ENCODE assay signal across 21 cellular contexts in genomic region chrX:112636951-112637541, GRCh38. TPM values are rescaled to one million over a fixed set of nuclear protein-coding genes. Genes with fewer than 3 reads are reported as not detected.
DNase-seq lines count a peak whose midpoint lies in the region; ATAC-seq and TF ChIP-seq lines count a peak whose summit lies in the region.
"Had no signal": no experiment of that assay in that cellular context is flagged by ENCODE, and none has a peak within 500 bp of the region (broad histone marks: within the 10 kb centered on the region; RNA-seq: fewer than 3 reads in every experiment).

No MANE protein-coding gene starts in this region.

- H4K5ac ChIP-seq in IMR-90 (ENCODE audit: low read depth, low read length): no peak overlapping the region

- in situ Hi-C loops in IMR-90 (cut with MboI; ENCODE audit: low sequenced_read_pairs) (loop anchor here (25.0 kb wide), 1 partner anchor 925 kb away; no protein-coding TSS in a partner anchor), brain microvascular endothelial cell (cut with HindIII; ENCODE audit: low pct_ligation_motif_present, low sequenced_read_pairs) (no loop called here)

- H3K9me2 ChIP-seq in neural cell (ENCODE audit: insufficient read depth, low read length): no peaks in the 10 kb centered on the region

- peak overlapping the region; percentile 93 for H2BK5ac ChIP-seq in IMR-90 (ENCODE audit: low read depth, low read length, poor library complexity, severe bottlenecking)

- TF ChIP-seq RAD21 in IMR-90 (IDR thresholded peaks at IDR 0.05; ENCODE audit: low read length): no peak
- TF ChIP-seq RAD21 in neural cell (conservative IDR thresholded peaks at IDR 0.05): no peak

- WGBS in IMR-90 (ENCODE audit: extremely low coverage in 2 of 2, insufficient read length in 1 of 2), 2 experiments: no CpG with 5 or more reads among the region's 6 CpGs

- H2BK120ac ChIP-seq in IMR-90 (ENCODE audit: low read depth, low read length): peak overlapping the region; percentile 99

- peak overlapping the region; percentile 97 for H4K91ac ChIP-seq in IMR-90 (ENCODE audit: insufficient read depth, low read depth, low read length)

- no peaks in the 10 kb centered on the region for H3K79me2 ChIP-seq in neural cell (replicated peaks; ENCODE audit: insufficient read depth, low read length)
- H3K79me2 ChIP-seq: hepatocyte had no signal

- H3K4me3 ChIP-seq in IMR-90 (ENCODE audit: insufficient read depth, low read depth, low read length): no peak overlapping the region
- no peak overlapping the region for H3K4me3 ChIP-seq in brain microvascular endothelial cell (ENCODE audit: low read depth, low read length)
- H3K4me3 ChIP-seq in neural cell (ENCODE audit: low read length): no peak overlapping the region
- no peak overlapping the region for H3K4me3 ChIP-seq in mucosa of descending colon
- H3K4me3 ChIP-seq: BLaER1, hepatocyte, upper lobe of right lung had no signal

- H3K36me3 ChIP-seq in IMR-90 (ENCODE audit: control insufficient read depth, insufficient read depth, low read length) (no peaks in the 10 kb centered on the region), brain microvascular endothelial cell (replicated peaks) (no peaks in the 10 kb centered on the region), neural cell (ENCODE audit: insufficient read depth, low read length) (no peaks in the 10 kb centered on the region), mucosa of descending colon (ENCODE audit: low read depth) (no peaks in the 10 kb centered on the region)
- H3K36me3 ChIP-seq: BLaER1, upper lobe of right lung had no signal

- POLR2A ChIA-PET in IMR-90 (lab: Charles Lee; ENCODE audit: unreplicated experiment): no interaction called here

- H4K20me1 ChIP-seq in IMR-90 (ENCODE audit: insufficient read depth, low read length) (no peaks in the 10 kb centered on the region), neural cell (ENCODE audit: insufficient read depth) (no peaks in the 10 kb centered on the region)
- H4K20me1 ChIP-seq: BLaER1 had no signal

- H3K23ac ChIP-seq in IMR-90 (ENCODE audit: low read depth, low read length): peak overlapping the region; percentile 92; the same call in 1 of the 2 replicates

- no peak overlapping the region; the same call in 2 of the 3 replicates for H2BK15ac ChIP-seq in IMR-90 (ENCODE audit: low read depth, low read length)

- no peak overlapping the region for H2AK5ac ChIP-seq in IMR-90 (ENCODE audit: low read depth, low read length)

- intact Hi-C loops in IMR-90 (cut with micrococcal nuclease): loop anchor here (1.0 to 10.0 kb wide), 3 partner anchors 272 to 768 kb away; no protein-coding TSS in a partner anchor
- intact Hi-C loops in mucosa of descending colon (cut with DNase I, micrococcal nuclease): no loop called here

- no peaks in the 10 kb centered on the region for H3K9me3 ChIP-seq in IMR-90 (ENCODE audit: control insufficient read depth, insufficient read depth, low read length)
- no peaks in the 10 kb centered on the region for H3K9me3 ChIP-seq in neural cell (ENCODE audit: low read length)
- H3K9me3 ChIP-seq in mucosa of descending colon: no peaks in the 10 kb centered on the region
- H3K9me3 ChIP-seq: BLaER1, upper lobe of right lung had no signal

- H3K27me3 ChIP-seq in IMR-90 (ENCODE audit: control insufficient read depth, insufficient read depth, low read length) (no peaks in the 10 kb centered on the region; the same call in 1 of the 2 replicates), brain microvascular endothelial cell (replicated peaks) (no peaks in the 10 kb centered on the region), neural cell (ENCODE audit: insufficient read depth, low read depth, low read length) (no peaks in the 10 kb centered on the region)
- H3K27me3 ChIP-seq: hepatocyte, upper lobe of right lung had no signal

- H3K27ac ChIP-seq in IMR-90 (ENCODE audit: insufficient read depth, low read length) (peak overlapping the region; percentile 96), brain microvascular endothelial cell (peak overlapping the region; percentile 50), neural cell (ENCODE audit: low read length) (no peak overlapping the region)
- H3K27ac ChIP-seq: BLaER1, hepatocyte, upper lobe of right lung had no signal

- H3K4me2 ChIP-seq in IMR-90 (ENCODE audit: low read depth, low read length) (peak overlapping the region; percentile 19; the same call in 1 of the 2 replicates), neural cell (ENCODE audit: low read length) (no peak overlapping the region)
- H3K4me2 ChIP-seq: BLaER1, hepatocyte had no signal

- no peak overlapping the region for H2AK9ac ChIP-seq in IMR-90 (replicated peaks; ENCODE audit: low read depth, low read length, poor library complexity)

- peak overlapping the region; percentile 74 for H3K18ac ChIP-seq in IMR-90 (ENCODE audit: low read depth, low read length)

- H3K9ac ChIP-seq in IMR-90 (ENCODE audit: low read depth, low read length): no peak overlapping the region
- H3K9ac ChIP-seq in neural cell (ENCODE audit: low read length): no peak overlapping the region
- H3K9ac ChIP-seq: BLaER1 had no signal

- no TSS peak for BruUV-seq in IMR-90 (replicated peaks; lab: Mats Ljungman, UMichigan)

- H3K4ac ChIP-seq in IMR-90 (ENCODE audit: low read depth, low read length): peak overlapping the region; percentile 97

- no peaks in the 10 kb centered on the region for H3K9me1 ChIP-seq in IMR-90 (ENCODE audit: insufficient read depth, low read length)

- ATAC-seq in IMR-90 (ENCODE audit: low read depth): peak; percentile 79
- no peak for ATAC-seq in mucosa of descending colon
- ATAC-seq in HG03095 (IDR thresholded peaks at IDR 0.05; ENCODE audit: unreplicated experiment): no peak
- ATAC-seq: activated T-cell treated with anti-CD3 and anti-CD28 coated beads, Interleukin-2, amount 50 U/mL, for 72 hours; left colon; stimulated activated naive B cell treated with anti-CD40 and anti-IgM and Interleukin-4, amounts not matched to agents 10 μg/mL and 1 μg/mL and 100 μg/mL, for 72 hours; upper lobe of right lung had no signal

- DNase-seq in AG09319 (ENCODE audit: extremely low read depth, low read depth): peak; percentile 41
- peak; percentile 87 for DNase-seq in IMR-90
- DNase-seq in brain microvascular endothelial cell: peak; percentile 63
- no peak for DNase-seq in DMS53 treated with DMSO at 0.1 percent for 48 hours (lab: John Stamatoyannopoulos, UW; ENCODE audit: unreplicated experiment)
- DNase-seq in NCI-H2107 treated with DMSO at 0.1 percent for 48 hours (lab: John Stamatoyannopoulos, UW; ENCODE audit: unreplicated experiment): no peak
- DNase-seq in mucosa of descending colon: no peak
- DNase-seq: activated CD4-positive, alpha-beta T cell treated with anti-CD3 and anti-CD28 coated beads, Interleukin-2, amount 50 U/mL, for 4 hours; activated T-cell treated with anti-CD3 and anti-CD28 coated beads, Interleukin-2, amount 50 U/mL, for 72 hours; amygdala; erythroblast; Karpas-422; left colon; NCI-H146; NCI-H345; posterior cingulate gyrus; stimulated activated naive B cell treated with anti-CD40 and anti-IgM and Interleukin-4, amounts not matched to agents 10 μg/mL and 1 μg/mL and 100 μg/mL, for 72 hours; upper lobe of right lung had no signal

- CTCF ChIA-PET in IMR-90 (lab: Yijun Ruan, JAX): interaction anchor here (0.6 to 0.9 kb wide), 2 partner anchors 124 to 1481 kb away, joined by 3 to 5 read pairs; no protein-coding TSS in a partner anchor

- H2BK20ac ChIP-seq in IMR-90 (ENCODE audit: low read depth, low read length): peak overlapping the region; percentile 77; the same call in 1 of the 2 replicates

- no peaks in the 10 kb centered on the region for H3F3A ChIP-seq in neural cell (ENCODE audit: insufficient read depth, low read length, poor library complexity, severe bottlenecking)

- no peaks in the 10 kb centered on the region for H3K79me1 ChIP-seq in IMR-90 (ENCODE audit: low read depth in 1 of 2, low read length in 2 of 2)

- peaks cover 8% of the 10 kb centered on the region; the same call in 1 of the 2 replicates for H3K4me1 ChIP-seq in IMR-90 (ENCODE audit: control insufficient read depth, insufficient read depth, low read length)
- no peaks in the 10 kb centered on the region for H3K4me1 ChIP-seq in mucosa of descending colon (ENCODE audit: low read depth)
- H3K4me1 ChIP-seq: BLaER1, upper lobe of right lung had no signal

- peak overlapping the region; percentile 68; the same call in 1 of the 2 replicates for H3K14ac ChIP-seq in IMR-90 (replicated peaks; ENCODE audit: low read depth, low read length)

- peak overlapping the region; percentile 91; the same call in 1 of the 2 replicates for H3K56ac ChIP-seq in IMR-90 (ENCODE audit: extremely low read depth, insufficient read depth, low read length)

- TF ChIP-seq EP300 in neural cell (conservative IDR thresholded peaks at IDR 0.05; ENCODE audit: poor library complexity, severe bottlenecking): peak; percentile 84

- no peak for TF ChIP-seq POLR2A in IMR-90 (IDR thresholded peaks at IDR 0.05; ENCODE audit: low read depth, low read length)

- H2AFZ ChIP-seq in IMR-90 (replicated peaks; ENCODE audit: low read length, poor library complexity) (no peak overlapping the region), neural cell (ENCODE audit: low read depth, low read length) (no peak overlapping the region)
- H2AFZ ChIP-seq: hepatocyte had no signal

- peak overlapping the region; percentile 96 to 98 for H4K8ac ChIP-seq in IMR-90 (ENCODE audit: low read depth in 2 of 2, low read length in 2 of 2)

- TF ChIP-seq CTCF in AG09319 (IDR thresholded peaks at IDR 0.05; ENCODE audit: low read depth, low read length) (no peak), IMR-90 (conservative IDR thresholded peaks at IDR 0.05; ENCODE audit: low read depth, low read length) (no peak), brain microvascular endothelial cell (IDR thresholded peaks at IDR 0.05; ENCODE audit: low read depth, low read length, missing control alignments) (no peak), neural cell (IDR thresholded peaks at IDR 0.05; ENCODE audit: poor library complexity, severe bottlenecking) (no peak), mucosa of descending colon (IDR thresholded peaks at IDR 0.05) (no peak)

- dilution Hi-C loops in IMR-90 (cut with HindIII; ENCODE audit: low sequenced_read_pairs, unreplicated experiment): no loop called here

TF ChIP-seq in IMR-90, 13 proteins besides CTCF, POLR2A, EP300 and RAD21 (continues in another document):
- 0 out of 2 replicates have a peak, but pooled peaks have one; percentile 18 for TF ChIP-seq FOS (IDR thresholded peaks at IDR 0.05; ENCODE audit: low read depth, low read length)

RNA-seq across cellular contexts. Expression of gene LHFPL1, which starts 42.7 kb away (rescaled TPM):
- total RNA-seq in IMR-90 (2012; rRNA removed): 0.83 and 1.1 TPM in 2 replicates
- polyA plus RNA-seq in IMR-90 (2012; rRNA removed): 0.29 and 0.32 TPM in 2 replicates
- 0.18 and 0.22 TPM in 2 replicates for polyA plus RNA-seq in IMR-90 (2012; cell fraction: cytosol; rRNA removed)
- 0.11 and 0.17 TPM in 2 replicates for polyA plus RNA-seq in IMR-90 (2012; cell fraction: nucleus; rRNA removed; ENCODE audit: low replicate concordance)
- 1.7 TPM in 1 of 2 replicates, not detected in the other for polyA plus RNA-seq in neural cell
- 0.49 and 0.93 TPM in 2 replicates for polyA minus RNA-seq in neural cell
- total RNA-seq in mucosa of descending colon: under 1 TPM in 2 of 3 donors, not detected in 1; 0.23 to 0.28 TPM
- total RNA-seq: left colon, upper lobe of right lung had no signal

Comparison
In these comparisons a context has a peak if more than half of its experiments do, and no peak if none do; other contexts are left out.
1. DNase-seq: peak in AG09319 (single experiment), IMR-90 (single experiment) and brain microvascular endothelial cell (single experiment); none in DMS53 treated with DMSO at 0.1 percent for 48 hours (single experiment), NCI-H2107 treated with DMSO at 0.1 percent for 48 hours (single experiment) and mucosa of descending colon (0 of 3).